13 cellular contexts compared by ENCODE assay signal in the genomic region with DNA sequence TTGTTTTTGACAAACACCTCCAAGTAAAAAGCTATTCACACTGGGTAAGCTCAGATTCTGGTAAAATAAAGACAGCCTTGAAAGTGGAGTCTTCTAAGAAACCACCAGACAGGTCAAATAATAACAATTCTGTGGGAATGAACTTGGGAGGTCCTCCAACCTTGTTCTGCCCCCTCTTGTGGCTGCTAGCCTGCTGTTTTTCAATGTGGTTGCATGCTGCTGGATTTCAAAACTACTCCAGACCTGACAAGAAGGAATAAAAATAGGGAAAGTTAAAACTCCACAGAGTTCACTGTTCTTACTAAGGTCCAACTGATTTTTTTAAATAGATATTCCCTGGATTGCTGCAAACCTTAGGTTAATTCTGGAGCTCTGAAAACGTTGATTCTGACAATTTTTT. TPM values are rescaled to one million over a fixed set of nuclear protein-coding genes. Genes with fewer than 3 reads are reported as not detected.
A peak's percentile ranks its signal among the peaks of the same experiment; 100 is the strongest.
DNase-seq lines count a peak whose midpoint lies in the region; ATAC-seq and TF ChIP-seq lines count a peak whose summit lies in the region.
"Had no signal": no experiment of that assay in that cellular context is flagged by ENCODE, and none has a peak within 500 bp of the region (broad histone marks: within the 10 kb centered on the region; RNA-seq: fewer than 3 reads in every experiment).

No MANE protein-coding gene starts in this region.

- H3K79me2 ChIP-seq in GM23338 (replicated peaks; ENCODE audit: insufficient read depth) (no peaks in the 10 kb centered on the region), smooth muscle cell (ENCODE audit: low read depth) (no peaks in the 10 kb centered on the region)

- no peaks in the 10 kb centered on the region for H3K4me1 ChIP-seq in GM23338 (ENCODE audit: insufficient read depth)
- no peaks in the 10 kb centered on the region for H3K4me1 ChIP-seq in smooth muscle cell (ENCODE audit: low read depth)

- H2AFZ ChIP-seq in GM23338 (no peak overlapping the region), smooth muscle cell (ENCODE audit: low read depth) (no peak overlapping the region)

- WGBS in smooth muscle cell (ENCODE audit: low lambda C conversion rate), result 44% methylated on average over 1 of the region's 1 CpG
- whole genome bisulfite sequencing in lower leg skin, 2 donors, result 37 to 41% methylated on average over 1 of the region's 1 CpG

- H4K20me1 ChIP-seq in GM23338 (replicated peaks; ENCODE audit: insufficient read depth) (no peaks in the 10 kb centered on the region), smooth muscle cell (ENCODE audit: low read depth) (no peaks in the 10 kb centered on the region)

- no peaks in the 10 kb centered on the region for H3K9me3 Mint-ChIP-seq in GM23338
- H3K9me3 Mint-ChIP-seq: central memory CD8-positive, alpha-beta T cell; immature natural killer cell; T-helper 2 cell treated with Interferon-gamma antibody and Interleukin-4, amounts not matched to agents 5 μg/mL and 100 μg/mL, for 36 hours had no signal

- H3K27me3 Mint-ChIP-seq in GM23338 (ENCODE audit: insufficient read depth, low read depth, poor library complexity), result no peaks in the 10 kb centered on the region
- H3K27me3 Mint-ChIP-seq: central memory CD8-positive, alpha-beta T cell had no signal

- no peak overlapping the region for H3K4me3 Mint-ChIP-seq in GM23338
- H3K4me3 Mint-ChIP-seq: central memory CD8-positive, alpha-beta T cell; immature natural killer cell; T-helper 2 cell treated with Interferon-gamma antibody and Interleukin-4, amounts not matched to agents 5 μg/mL and 100 μg/mL, for 36 hours had no signal

- H3K27me3 ChIP-seq in GM23338 (ENCODE audit: insufficient read depth), result no peaks in the 10 kb centered on the region
- no peaks in the 10 kb centered on the region for H3K27me3 ChIP-seq in smooth muscle cell (ENCODE audit: low read depth)
- H3K27me3 ChIP-seq: esophagus muscularis mucosa had no signal

- no peak overlapping the region for H3K27ac Mint-ChIP-seq in GM23338
- H3K27ac Mint-ChIP-seq: immature natural killer cell; T-helper 2 cell treated with Interferon-gamma antibody and Interleukin-4, amounts not matched to agents 5 μg/mL and 100 μg/mL, for 36 hours had no signal

- H3K9ac ChIP-seq in smooth muscle cell (ENCODE audit: low read depth), result no peak overlapping the region

- H3K4me3 ChIP-seq in GM23338, result no peak overlapping the region
- H3K4me3 ChIP-seq in smooth muscle cell, result no peak overlapping the region
- no peak overlapping the region for H3K4me3 ChIP-seq in lower leg skin (ENCODE audit: low read depth, poor library complexity, severe bottlenecking)
- H3K4me3 ChIP-seq: esophagus muscularis mucosa had no signal

- no peak for DNase-seq in GM23338 (ENCODE audit: low spot score)
- DNase-seq in fibroblast of peridontal ligament (ENCODE audit: extremely low read depth), result peak; percentile 83
- no peak for DNase-seq in smooth muscle cell (lab: John Stamatoyannopoulos, UW; ENCODE audit: unreplicated experiment)
- DNase-seq in lower leg skin (ENCODE audit: low spot score in 2 of 2), result no peak
- DNase-seq in NCI-H187 (lab: John Stamatoyannopoulos, UW), result no peak
- no peak for DNase-seq in HEK293T (ENCODE audit: extremely low spot score)
- DNase-seq: activated CD4-positive, alpha-beta T cell treated with anti-CD3 and anti-CD28 coated beads, Interleukin-2, amount 50 U/mL, for 4 hours; activated effector memory CD4-positive, alpha-beta T cell treated with Interleukin-2 at 50 U/mL for 16 hours; immature natural killer cell had no signal

- no peak for TF ChIP-seq POLR2A in lower leg skin (IDR thresholded peaks at IDR 0.05)

- H3K27ac ChIP-seq in GM23338 (ENCODE audit: low read depth) (no peak overlapping the region), smooth muscle cell (ENCODE audit: low read depth) (no peak overlapping the region)
- H3K27ac ChIP-seq: esophagus muscularis mucosa had no signal

- H3K4me2 ChIP-seq in GM23338 (no peak overlapping the region), smooth muscle cell (no peak overlapping the region)

- no peaks in the 10 kb centered on the region for H3K9me3 ChIP-seq in smooth muscle cell (replicated peaks; ENCODE audit: low read depth)
- H3K9me3 ChIP-seq: esophagus muscularis mucosa had no signal

- CTCF ChIA-PET in HEK293T (lab: Yijun Ruan, JAX), result no interaction called here

- no peak for ATAC-seq in GM23338
- ATAC-seq in SK-N-SH treated with all-trans-retinoic acid at 6 μM for 48 hours, result peak; percentile 67; the same call in 2 of the 3 replicates

- intact Hi-C loops in lower leg skin (cut with DNase I; ENCODE audit: low total_unique reads), result no loop called here

- POLR2A ChIA-PET in HEK293T (lab: Yijun Ruan, JAX), result no interaction called here

- no peaks in the 10 kb centered on the region for H3K36me3 ChIP-seq in GM23338 (ENCODE audit: insufficient read depth)
- H3K36me3 ChIP-seq in smooth muscle cell (ENCODE audit: low read depth), result no peaks in the 10 kb centered on the region
- H3K36me3 ChIP-seq: esophagus muscularis mucosa had no signal

- H3F3A ChIP-seq in GM23338 (replicated peaks; ENCODE audit: low read depth), result no peaks in the 10 kb centered on the region
- H3F3A ChIP-seq in smooth muscle cell (ENCODE audit: low read depth), result no peaks in the 10 kb centered on the region

- peaks cover 8% of the 10 kb centered on the region; the same call in 1 of the 3 replicates for H3K4me1 Mint-ChIP-seq in GM23338
- H3K4me1 Mint-ChIP-seq: central memory CD8-positive, alpha-beta T cell; immature natural killer cell had no signal

- no peaks in the 10 kb centered on the region for H3K9me2 ChIP-seq in GM23338 (ENCODE audit: insufficient read depth)

- no peaks in the 10 kb centered on the region for H3K36me3 Mint-ChIP-seq in GM23338 (ENCODE audit: low read depth)
- H3K36me3 Mint-ChIP-seq: immature natural killer cell had no signal

- TF ChIP-seq CTCF in GM23338 (conservative IDR thresholded peaks at IDR 0.05; ENCODE audit: low read depth in 2 of 2) (peak; percentile 22 to 43), smooth muscle cell (IDR thresholded peaks at IDR 0.05; ENCODE audit: borderline replicate concordance, insufficient read depth, poor library complexity, severe bottlenecking) (peak; percentile 9), lower leg skin (IDR thresholded peaks at IDR 0.05) (no peak)

TF ChIP-seq in GM23338, 12 proteins besides CTCF, POLR2A, EP300 and RAD21 (continues in another document):
- no peak for TF ChIP-seq STAT1 (IDR thresholded peaks at IDR 0.05; ENCODE audit: unreplicated experiment)
- no peak for TF ChIP-seq CREB1 (CRISPR knock-in tag; IDR thresholded peaks at IDR 0.05; ENCODE audit: low read depth)
- TF ChIP-seq EZH2phosphoT487 (IDR thresholded peaks at IDR 0.05; ENCODE audit: unreplicated experiment), result no peak
- TF ChIP-seq EZH2 (IDR thresholded peaks at IDR 0.05; ENCODE audit: low read depth, unreplicated experiment), result no peak
- TF ChIP-seq NANOG (IDR thresholded peaks at IDR 0.05; ENCODE audit: borderline replicate concordance), result no peak

TF ChIP-seq in SK-N-SH treated with all-trans-retinoic acid at 6 μM for 48 hours, 23 proteins besides CTCF, POLR2A, EP300 and RAD21 (continues in another document):
- TF ChIP-seq ZFP3 (CRISPR knock-in tag; IDR thresholded peaks at IDR 0.05) (no peak), ISL1 (CRISPR knock-in tag; IDR thresholded peaks at IDR 0.05) (no peak), ZNF8 (CRISPR knock-in tag; IDR thresholded peaks at IDR 0.05) (no peak), BACH2 (CRISPR knock-in tag; IDR thresholded peaks at IDR 0.05; ENCODE audit: borderline replicate concordance) (no peak), PPARA (CRISPR knock-in tag; IDR thresholded peaks at IDR 0.05; ENCODE audit: borderline replicate concordance) (no peak)
- TF ChIP-seq, protein P1, sequence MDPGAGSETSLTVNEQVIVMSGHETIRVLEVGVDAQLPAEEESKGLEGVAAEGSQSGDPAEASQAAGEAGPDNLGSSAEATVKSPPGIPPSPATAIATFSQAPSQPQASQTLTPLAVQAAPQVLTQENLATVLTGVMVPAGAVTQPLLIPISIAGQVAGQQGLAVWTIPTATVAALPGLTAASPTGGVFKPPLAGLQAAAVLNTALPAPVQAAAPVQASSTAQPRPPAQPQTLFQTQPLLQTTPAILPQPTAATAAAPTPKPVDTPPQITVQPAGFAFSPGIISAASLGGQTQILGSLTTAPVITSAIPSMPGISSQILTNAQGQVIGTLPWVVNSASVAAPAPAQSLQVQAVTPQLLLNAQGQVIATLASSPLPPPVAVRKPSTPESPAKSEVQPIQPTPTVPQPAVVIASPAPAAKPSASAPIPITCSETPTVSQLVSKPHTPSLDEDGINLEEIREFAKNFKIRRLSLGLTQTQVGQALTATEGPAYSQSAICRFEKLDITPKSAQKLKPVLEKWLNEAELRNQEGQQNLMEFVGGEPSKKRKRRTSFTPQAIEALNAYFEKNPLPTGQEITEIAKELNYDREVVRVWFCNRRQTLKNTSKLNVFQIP (CRISPR knock-in tag; IDR thresholded peaks at IDR 0.05; ENCODE audit: borderline replicate concordance, low read depth), result no peak

TF ChIP-seq in HEK293T, 16 proteins besides CTCF, POLR2A, EP300 and RAD21:
- TF ChIP-seq ARNT (IDR thresholded peaks at IDR 0.05) (no peak), BHLHE40 (IDR thresholded peaks at IDR 0.05; ENCODE audit: borderline replicate concordance) (no peak)

RNA-seq across cellular contexts. Expression of a gene that starts 32.2 kb away (rescaled TPM):
- 0.78 and 0.97 TPM in 2 replicates for total RNA-seq in GM23338 (2014; rRNA removed; shearing (Covaris generic))
- 0.63 and 1.5 TPM in 2 replicates for polyA plus RNA-seq in GM23338 (2016; fragmentation: Nextera tagmentation; extraction: Ambion mirVana)
- 1.7 and 2.7 TPM in 2 replicates for total RNA-seq in smooth muscle cell
- 3.8 and 8.0 TPM in 2 replicates for polyA plus RNA-seq in smooth muscle cell
- 1 to 10 TPM; 3.0 to 8.7 (median 7.5) TPM for total RNA-seq in lower leg skin

Comparison
In these comparisons a context has a peak if more than half of its experiments do, and no peak if none do; other contexts are left out.
1. CTCF ChIP-seq: peak in GM23338 (2 of 2) and smooth muscle cell (single experiment); none in lower leg skin (0 of 3).